Comparison of ENCODE assay signal across 8 cellular contexts in genomic region chr10:89701238-89702120, GRCh38. TPM values are rescaled to one million over a fixed set of nuclear protein-coding genes. Genes with fewer than 3 reads are reported as not detected.
DNase-seq lines count a peak whose midpoint lies in the region; ATAC-seq and TF ChIP-seq lines count a peak whose summit lies in the region.

KIF20B (plus strand) TSS chr10:89701590; CDS start chr10:89705295, 3,705 bp downstream.

- peak; percentile 97 for ATAC-seq in HG02885 (IDR thresholded peaks at IDR 0.05; ENCODE audit: poor library complexity, unreplicated experiment)
- peak; percentile 100 for ATAC-seq in left cardiac atrium

- peaks cover 13% of the 10 kb centered on the region for H3K36me3 Mint-ChIP-seq in T-helper 1 cell treated with Interleukin-12 subunit alpha and Interleukin-12 subunit beta and Interleukin-4 antibody, amounts not matched to agents 30 μg/mL and 1 μg/mL, for 36 hours (ENCODE audit: low read depth)

- no peaks in the 10 kb centered on the region for H3K9me3 Mint-ChIP-seq in T-helper 1 cell treated with Interleukin-12 subunit alpha and Interleukin-12 subunit beta and Interleukin-4 antibody, amounts not matched to agents 30 μg/mL and 1 μg/mL, for 36 hours

- intact Hi-C loops in left cardiac atrium (cut with DNase I) (loop anchor here in 1 of 2 donors (2.0 kb wide), 1 partner anchor 55 kb away; no protein-coding TSS in a partner anchor), posterior vena cava (cut with DNase I) (no loop called here)

- H3K4me3 Mint-ChIP-seq in T-helper 1 cell treated with Interleukin-12 subunit alpha and Interleukin-12 subunit beta and Interleukin-4 antibody, amounts not matched to agents 30 μg/mL and 1 μg/mL, for 36 hours = peak within 1 kb of the TSS; percentile 98

- peaks cover 46% of the 10 kb centered on the region for H3K4me1 Mint-ChIP-seq in T-helper 1 cell treated with Interleukin-12 subunit alpha and Interleukin-12 subunit beta and Interleukin-4 antibody, amounts not matched to agents 30 μg/mL and 1 μg/mL, for 36 hours (ENCODE audit: low read depth)

- peak within 1 kb of the TSS; percentile 99 for H3K27ac Mint-ChIP-seq in T-helper 1 cell treated with Interleukin-12 subunit alpha and Interleukin-12 subunit beta and Interleukin-4 antibody, amounts not matched to agents 30 μg/mL and 1 μg/mL, for 36 hours

- H3K27me3 Mint-ChIP-seq in T-helper 1 cell treated with Interleukin-12 subunit alpha and Interleukin-12 subunit beta and Interleukin-4 antibody, amounts not matched to agents 30 μg/mL and 1 μg/mL, for 36 hours (ENCODE audit: low read depth) = no peaks in the 10 kb centered on the region

- DNase-seq in NCI-H1694 (lab: John Stamatoyannopoulos, UW) = peak; percentile 90
- DNase-seq in amygdala (lab: John Stamatoyannopoulos, UW) = peak; percentile 73 to 98 (median 93)
- peak; percentile 96 for DNase-seq in left cardiac atrium
- peak; percentile 99 for DNase-seq in posterior vena cava (ENCODE audit: low spot score)
- DNase-seq in ureter (ENCODE audit: low spot score) = peak; percentile 96

- TF ChIP-seq POLR2A in GM15510 (IDR thresholded peaks at IDR 0.05; ENCODE audit: borderline replicate concordance, extremely low read depth, insufficient read length) = peak; percentile 85

RNA-seq across cellular contexts. Expression of gene KIF20B, which starts in this region (rescaled TPM):
- 1 to 10 TPM; 1.6 to 4.0 TPM for total RNA-seq in left cardiac atrium
- 1 to 10 TPM; 3.5 to 7.7 TPM for total RNA-seq in posterior vena cava
- 7.4 TPM for total RNA-seq in ureter

Comparison
In these comparisons a context has a peak if more than half of its experiments do, and no peak if none do; other contexts are left out.
1. Peak in every context shown above with its lines: DNase-seq and ATAC-seq.